ENCODE assay signal across 21 cellular contexts in the genomic region with DNA sequence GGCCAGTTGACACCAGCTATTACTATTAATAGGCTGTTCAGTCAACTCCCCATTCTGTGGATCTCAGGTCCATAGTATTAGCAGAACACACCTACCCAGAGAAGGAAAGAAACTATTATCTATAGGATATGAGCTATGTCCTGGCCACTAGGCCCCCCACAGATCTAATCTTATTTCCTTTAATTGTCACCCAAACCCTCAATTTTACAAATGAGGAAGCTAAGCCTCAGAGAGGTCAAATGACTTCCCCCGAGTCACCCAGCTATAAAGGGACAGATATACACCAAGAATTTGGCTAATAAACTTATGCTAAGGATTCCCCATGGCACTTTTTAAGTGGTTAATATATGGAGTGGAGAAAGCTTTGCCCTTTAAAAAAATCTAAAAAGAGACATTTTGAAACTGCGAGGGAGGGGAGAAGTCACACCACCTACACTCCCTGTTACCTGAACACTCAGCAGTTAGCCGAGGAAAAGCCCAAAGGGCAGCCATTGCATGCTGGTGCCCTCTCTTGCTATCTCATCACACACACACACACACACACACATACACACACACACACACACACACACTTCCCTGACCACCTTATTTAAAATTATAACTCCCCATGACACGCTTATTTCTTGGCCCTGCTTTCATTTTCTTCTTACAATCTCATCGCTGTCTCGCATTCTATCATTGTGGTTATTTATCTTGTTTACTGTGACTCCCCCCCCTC.
DNase-seq lines count a peak whose midpoint lies in the region; ATAC-seq and TF ChIP-seq lines count a peak whose summit lies in the region.
"Had no signal": no experiment of that assay in that cellular context is flagged by ENCODE, and none has a peak within 500 bp of the region (broad histone marks: within the 10 kb centered on the region; RNA-seq: fewer than 3 reads in every experiment).

No MANE protein-coding gene starts in this region.

- H3K9me3 ChIP-seq in Peyer's patch: no peaks in the 10 kb centered on the region
- H3K9me3 ChIP-seq: A549, mucosa of descending colon, right lobe of liver had no signal

- peak; percentile 35 for DNase-seq in activated CD4-positive, alpha-beta T cell treated with anti-CD3 and anti-CD28 coated beads for 48 hours
- DNase-seq in activated CD4-positive, alpha-beta T cell treated with anti-CD3 and anti-CD28 coated beads, Interleukin-2, amount 50 U/mL, for 4 hours: no peak
- DNase-seq in GM12865 (ENCODE audit: low read depth) (peak; percentile 28), memory B cell (ENCODE audit: low spot score in 2 of 2) (no peak), Peyer's patch (no peak), progenitor cell of endocrine pancreas (ENCODE audit: low spot score, unreplicated experiment) (no peak)
- DNase-seq in T-helper 2 cell treated with Interferon-gamma antibody and Interleukin-4, amounts not matched to agents 5 μg/mL and 100 μg/mL, for 36 hours (ENCODE audit: low spot score): peak; percentile 36
- DNase-seq: CD4-positive, alpha-beta T cell; central memory CD4-positive, alpha-beta T cell; DND-41; endodermal cell; KG1; mucosa of descending colon; NCI-H1105 treated with DMSO at 0.1 percent for 48 hours; nucleus accumbens; right lobe of liver; RPMI8226; trophoblast cell had no signal

- TF ChIP-seq POLR2A in Peyer's patch (IDR thresholded peaks at IDR 0.05): no peak

- no peak overlapping the region for H3K4me3 Mint-ChIP-seq in T-helper 2 cell treated with Interferon-gamma antibody and Interleukin-4, amounts not matched to agents 5 μg/mL and 100 μg/mL, for 36 hours
- H3K4me3 Mint-ChIP-seq in memory B cell (peak overlapping the region; percentile 27), progenitor cell of endocrine pancreas (ENCODE audit: low read depth) (no peak overlapping the region)
- H3K4me3 Mint-ChIP-seq: CD4-positive, alpha-beta T cell; endodermal cell had no signal

- no peaks in the 10 kb centered on the region for H3K27me3 Mint-ChIP-seq in T-helper 2 cell treated with Interferon-gamma antibody and Interleukin-4, amounts not matched to agents 5 μg/mL and 100 μg/mL, for 36 hours (ENCODE audit: low read depth)
- no peaks in the 10 kb centered on the region for H3K27me3 Mint-ChIP-seq in memory B cell
- no peaks in the 10 kb centered on the region for H3K27me3 Mint-ChIP-seq in progenitor cell of endocrine pancreas
- H3K27me3 Mint-ChIP-seq: CD4-positive, alpha-beta T cell had no signal

- no peaks in the 10 kb centered on the region for H3K27me3 ChIP-seq in Peyer's patch
- H3K27me3 ChIP-seq: right lobe of liver had no signal

- no peak overlapping the region for H3K27ac Mint-ChIP-seq in T-helper 2 cell treated with Interferon-gamma antibody and Interleukin-4, amounts not matched to agents 5 μg/mL and 100 μg/mL, for 36 hours
- H3K27ac Mint-ChIP-seq in memory B cell (peak overlapping the region; percentile 21), progenitor cell of endocrine pancreas (no peak overlapping the region)
- H3K27ac Mint-ChIP-seq: CD4-positive, alpha-beta T cell; endodermal cell had no signal

- no peaks in the 10 kb centered on the region for H3K9me3 Mint-ChIP-seq in T-helper 2 cell treated with Interferon-gamma antibody and Interleukin-4, amounts not matched to agents 5 μg/mL and 100 μg/mL, for 36 hours
- peaks cover 2% of the 10 kb centered on the region for H3K9me3 Mint-ChIP-seq in memory B cell
- H3K9me3 Mint-ChIP-seq in progenitor cell of endocrine pancreas (ENCODE audit: low read depth): no peaks in the 10 kb centered on the region
- H3K9me3 Mint-ChIP-seq: CD4-positive, alpha-beta T cell; endodermal cell had no signal

- ATAC-seq in memory B cell (ENCODE audit: low read depth): no peak
- ATAC-seq in GM18502 (IDR thresholded peaks at IDR 0.05; ENCODE audit: poor library complexity, unreplicated experiment): no peak
- ATAC-seq: A549, left lobe of liver, mucosa of descending colon had no signal

- H3K36me3 Mint-ChIP-seq in T-helper 2 cell treated with Interferon-gamma antibody and Interleukin-4, amounts not matched to agents 5 μg/mL and 100 μg/mL, for 36 hours (ENCODE audit: low read depth): no peaks in the 10 kb centered on the region
- H3K36me3 Mint-ChIP-seq in memory B cell (no peaks in the 10 kb centered on the region), progenitor cell of endocrine pancreas (ENCODE audit: insufficient read depth) (no peaks in the 10 kb centered on the region)

- peaks cover 8% of the 10 kb centered on the region for H3K4me1 Mint-ChIP-seq in T-helper 2 cell treated with Interferon-gamma antibody and Interleukin-4, amounts not matched to agents 5 μg/mL and 100 μg/mL, for 36 hours (ENCODE audit: low read depth)
- H3K4me1 Mint-ChIP-seq in memory B cell (peaks cover 12% of the 10 kb centered on the region), progenitor cell of endocrine pancreas (ENCODE audit: low read depth) (no peaks in the 10 kb centered on the region)

- no peaks in the 10 kb centered on the region for H3K36me3 ChIP-seq in Peyer's patch
- H3K36me3 ChIP-seq: right lobe of liver had no signal

- H3K27ac ChIP-seq in Peyer's patch: no peak overlapping the region
- H3K27ac ChIP-seq: A549, right lobe of liver had no signal

- H3K4me3 ChIP-seq in GM12865 (ENCODE audit: low read depth, low read length) (no peak overlapping the region), Peyer's patch (no peak overlapping the region)
- H3K4me3 ChIP-seq: A549, mucosa of descending colon, right lobe of liver had no signal

- TF ChIP-seq CTCF in GM12865 (IDR thresholded peaks at IDR 0.05; ENCODE audit: insufficient read depth, low read depth, low read length, missing control alignments): no peak
- no peak for TF ChIP-seq CTCF in Peyer's patch (IDR thresholded peaks at IDR 0.05)
- TF ChIP-seq CTCF in progenitor cell of endocrine pancreas (IDR thresholded peaks at IDR 0.05; ENCODE audit: unreplicated experiment): no peak

- H3K4me1 ChIP-seq in Peyer's patch: no peaks in the 10 kb centered on the region
- H3K4me1 ChIP-seq: A549, right lobe of liver had no signal

Comparison
In these comparisons a context has a peak if more than half of its experiments do, and no peak if none do; other contexts are left out.
1. DNase-seq: peak in activated CD4-positive, alpha-beta T cell treated with anti-CD3 and anti-CD28 coated beads for 48 hours (single experiment), GM12865 (single experiment) and T-helper 2 cell treated with Interferon-gamma antibody and Interleukin-4, amounts not matched to agents 5 μg/mL and 100 μg/mL, for 36 hours (single experiment); none in activated CD4-positive, alpha-beta T cell treated with anti-CD3 and anti-CD28 coated beads, Interleukin-2, amount 50 U/mL, for 4 hours (0 of 2), memory B cell (0 of 2), Peyer's patch (0 of 3) and progenitor cell of endocrine pancreas (single experiment).